In the genomic region with DNA sequence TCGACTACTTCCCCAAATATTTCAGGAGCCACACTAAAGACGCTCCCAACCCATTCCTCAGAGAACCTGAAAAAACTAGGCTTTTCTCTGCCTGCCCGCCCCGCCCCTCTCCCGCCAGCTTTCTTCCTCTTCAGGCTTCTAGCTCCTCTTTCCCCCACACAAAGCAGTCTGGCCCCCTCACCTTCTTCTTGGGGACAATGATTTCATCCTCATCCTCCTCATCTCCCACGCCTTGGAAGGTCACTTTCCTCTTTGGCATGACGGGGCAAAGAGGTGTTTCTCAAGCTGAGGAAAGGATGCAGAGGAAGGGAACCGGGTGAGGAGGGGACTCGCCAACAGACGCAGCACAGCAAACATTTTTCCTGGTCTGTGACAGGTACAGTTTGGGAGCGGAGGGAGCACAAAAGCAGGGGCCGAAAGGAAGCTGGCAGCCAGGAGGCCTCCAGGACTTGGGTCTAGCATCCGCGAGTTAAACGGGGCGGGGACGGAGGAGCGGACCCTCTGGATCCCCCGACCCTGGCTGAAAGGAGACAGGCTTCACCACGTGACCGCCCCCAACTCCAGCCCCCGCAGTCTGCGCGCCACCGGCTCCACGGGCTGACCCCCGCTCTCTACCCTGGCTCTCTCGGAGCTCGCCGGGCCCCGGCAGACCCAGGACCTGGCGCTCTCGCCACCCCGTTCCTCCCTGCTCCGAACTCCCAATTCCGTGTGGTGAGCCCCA, we compare ENCODE assay signal across 1 cellular context.
TF ChIP-seq lines count a peak whose summit lies in the region.

No MANE protein-coding gene starts in this region.

TF ChIP-seq in HepG2, 621 proteins besides CTCF, POLR2A, EP300 and RAD21 (continued from another document and continues in another):
- TF ChIP-seq, protein P1, sequence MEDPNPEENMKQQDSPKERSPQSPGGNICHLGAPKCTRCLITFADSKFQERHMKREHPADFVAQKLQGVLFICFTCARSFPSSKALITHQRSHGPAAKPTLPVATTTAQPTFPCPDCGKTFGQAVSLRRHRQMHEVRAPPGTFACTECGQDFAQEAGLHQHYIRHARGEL (CRISPR knock-in tag; IDR thresholded peaks at IDR 0.05): no peak
- TF ChIP-seq ZNF121 (CRISPR knock-in tag; IDR thresholded peaks at IDR 0.05): no peak
- 0 out of 2 replicates have a peak, but pooled peaks have one; percentile 5 for TF ChIP-seq ZNF776 (CRISPR knock-in tag; IDR thresholded peaks at IDR 0.05)
- no peak for TF ChIP-seq CBX5 (CRISPR knock-in tag; IDR thresholded peaks at IDR 0.05; ENCODE audit: borderline replicate concordance)
- TF ChIP-seq STAT5B (CRISPR knock-in tag; IDR thresholded peaks at IDR 0.05): peak; percentile 28; the same call in 1 of the 2 replicates
- TF ChIP-seq, protein P2, sequence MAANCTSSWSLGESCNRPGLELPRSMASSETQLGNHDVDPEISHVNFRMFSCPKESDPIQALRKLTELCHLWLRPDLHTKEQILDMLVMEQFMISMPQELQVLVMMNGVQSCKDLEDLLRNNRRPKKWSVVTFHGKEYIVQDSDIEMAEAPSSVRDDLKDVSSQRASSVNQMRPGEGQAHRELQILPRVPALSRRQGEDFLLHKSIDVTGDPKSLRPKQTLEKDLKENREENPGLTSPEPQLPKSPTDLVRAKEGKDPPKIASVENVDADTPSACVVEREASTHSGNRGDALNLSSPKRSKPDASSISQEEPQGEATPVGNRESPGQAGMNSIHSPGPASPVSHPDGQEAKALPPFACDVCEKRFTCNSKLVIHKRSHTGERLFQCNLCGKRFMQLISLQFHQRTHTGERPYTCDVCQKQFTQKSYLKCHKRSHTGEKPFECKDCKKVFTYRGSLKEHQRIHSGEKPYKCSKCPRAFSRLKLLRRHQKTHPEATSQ (CRISPR knock-in tag; IDR thresholded peaks at IDR 0.05; ENCODE audit: borderline replicate concordance): 0 out of 2 replicates have a peak, but pooled peaks have one; percentile 77
- TF ChIP-seq ZNF547 (CRISPR knock-in tag; IDR thresholded peaks at IDR 0.05): no peak
- no peak for TF ChIP-seq IRF2 (CRISPR knock-in tag; IDR thresholded peaks at IDR 0.05)
- TF ChIP-seq, protein P3, sequence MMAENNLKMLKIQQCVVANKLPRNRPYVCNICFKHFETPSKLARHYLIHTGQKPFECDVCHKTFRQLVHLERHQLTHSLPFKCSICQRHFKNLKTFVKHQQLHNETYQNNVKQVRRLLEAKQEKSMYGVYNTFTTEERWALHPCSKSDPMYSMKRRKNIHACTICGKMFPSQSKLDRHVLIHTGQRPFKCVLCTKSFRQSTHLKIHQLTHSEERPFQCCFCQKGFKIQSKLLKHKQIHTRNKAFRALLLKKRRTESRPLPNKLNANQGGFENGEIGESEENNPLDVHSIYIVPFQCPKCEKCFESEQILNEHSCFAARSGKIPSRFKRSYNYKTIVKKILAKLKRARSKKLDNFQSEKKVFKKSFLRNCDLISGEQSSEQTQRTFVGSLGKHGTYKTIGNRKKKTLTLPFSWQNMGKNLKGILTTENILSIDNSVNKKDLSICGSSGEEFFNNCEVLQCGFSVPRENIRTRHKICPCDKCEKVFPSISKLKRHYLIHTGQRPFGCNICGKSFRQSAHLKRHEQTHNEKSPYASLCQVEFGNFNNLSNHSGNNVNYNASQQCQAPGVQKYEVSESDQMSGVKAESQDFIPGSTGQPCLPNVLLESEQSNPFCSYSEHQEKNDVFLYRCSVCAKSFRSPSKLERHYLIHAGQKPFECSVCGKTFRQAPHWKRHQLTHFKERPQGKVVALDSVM (CRISPR knock-in tag; IDR thresholded peaks at IDR 0.05): no peak; the same call in 1 of the 2 replicates
- no peak for TF ChIP-seq MTF2 (CRISPR knock-in tag; IDR thresholded peaks at IDR 0.05; ENCODE audit: borderline replicate concordance)
- TF ChIP-seq SMYD3 (CRISPR knock-in tag; IDR thresholded peaks at IDR 0.05): 0 out of 2 replicates have a peak, but pooled peaks have one; percentile 48
- TF ChIP-seq, protein P4, sequence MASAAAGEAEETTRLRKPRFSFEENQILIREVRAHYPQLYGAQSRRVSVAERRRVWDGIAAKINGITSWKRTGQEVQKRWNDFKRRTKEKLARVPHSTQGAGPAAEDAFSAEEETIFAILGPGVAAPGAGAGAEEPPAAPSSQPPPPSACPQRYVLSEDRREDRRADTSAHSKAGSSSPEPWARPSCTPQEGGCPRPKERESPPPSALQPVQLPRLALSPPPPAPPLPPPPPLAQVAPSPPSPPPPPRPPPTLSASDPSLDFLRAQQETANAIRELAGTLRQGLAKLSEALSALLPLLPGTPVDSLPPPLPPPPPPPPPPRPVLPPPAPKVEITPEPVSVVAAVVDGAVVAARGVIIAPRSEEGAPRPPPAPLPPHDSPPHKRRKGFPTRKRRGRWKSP (CRISPR knock-in tag; IDR thresholded peaks at IDR 0.05): no peak
- no peak for TF ChIP-seq CENPX (CRISPR knock-in tag; IDR thresholded peaks at IDR 0.05)
- no peak for TF ChIP-seq SRF (IDR thresholded peaks at IDR 0.05; ENCODE audit: low read depth, low read length)
- TF ChIP-seq, protein P5, sequence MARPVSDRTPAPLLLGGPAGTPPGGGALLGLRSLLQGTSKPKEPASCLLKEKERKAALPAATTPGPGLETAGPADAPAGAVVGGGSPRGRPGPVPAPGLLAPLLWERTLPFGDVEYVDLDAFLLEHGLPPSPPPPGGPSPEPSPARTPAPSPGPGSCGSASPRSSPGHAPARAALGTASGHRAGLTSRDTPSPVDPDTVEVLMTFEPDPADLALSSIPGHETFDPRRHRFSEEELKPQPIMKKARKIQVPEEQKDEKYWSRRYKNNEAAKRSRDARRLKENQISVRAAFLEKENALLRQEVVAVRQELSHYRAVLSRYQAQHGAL (CRISPR knock-in tag; IDR thresholded peaks at IDR 0.05; ENCODE audit: not compliant biosample characterization): no peak
- no peak for TF ChIP-seq TCF7L2 (IDR thresholded peaks at IDR 0.05; ENCODE audit: low read depth, low read length)
- no peak for TF ChIP-seq MIXL1 (CRISPR knock-in tag; IDR thresholded peaks at IDR 0.05)
- no peak for TF ChIP-seq ZNF10 (CRISPR knock-in tag; IDR thresholded peaks at IDR 0.05; ENCODE audit: borderline replicate concordance, low read depth)
- no peak for TF ChIP-seq MIER3 (CRISPR knock-in tag; IDR thresholded peaks at IDR 0.05; ENCODE audit: borderline replicate concordance)
- 0 out of 2 replicates have a peak, but pooled peaks have one; percentile 33 for TF ChIP-seq ZBTB7A (CRISPR knock-in tag; IDR thresholded peaks at IDR 0.05)
- no peak for TF ChIP-seq RBM39 (IDR thresholded peaks at IDR 0.05; ENCODE audit: low read depth, low read length, poor library complexity, severe bottlenecking)
- TF ChIP-seq AGO2 (optimal IDR thresholded peaks at IDR 0.05; ENCODE audit: low read depth, low read length): peak; percentile 98
- TF ChIP-seq ZNF616 (CRISPR knock-in tag; IDR thresholded peaks at IDR 0.05; ENCODE audit: low read depth): 0 out of 2 replicates have a peak, but pooled peaks have one; percentile 67
- TF ChIP-seq ETV5 (CRISPR knock-in tag; IDR thresholded peaks at IDR 0.05; ENCODE audit: borderline replicate concordance): no peak
- TF ChIP-seq ZFX (CRISPR knock-in tag; IDR thresholded peaks at IDR 0.05; ENCODE audit: low read depth): no peak
- TF ChIP-seq ZNF232 (CRISPR knock-in tag; IDR thresholded peaks at IDR 0.05; ENCODE audit: borderline replicate concordance): no peak
- no peak for TF ChIP-seq SIX1 (CRISPR knock-in tag; IDR thresholded peaks at IDR 0.05; ENCODE audit: borderline replicate concordance)
- TF ChIP-seq ZNF101 (CRISPR knock-in tag; IDR thresholded peaks at IDR 0.05; ENCODE audit: borderline replicate concordance, low read depth): no peak
- TF ChIP-seq, protein P6, sequence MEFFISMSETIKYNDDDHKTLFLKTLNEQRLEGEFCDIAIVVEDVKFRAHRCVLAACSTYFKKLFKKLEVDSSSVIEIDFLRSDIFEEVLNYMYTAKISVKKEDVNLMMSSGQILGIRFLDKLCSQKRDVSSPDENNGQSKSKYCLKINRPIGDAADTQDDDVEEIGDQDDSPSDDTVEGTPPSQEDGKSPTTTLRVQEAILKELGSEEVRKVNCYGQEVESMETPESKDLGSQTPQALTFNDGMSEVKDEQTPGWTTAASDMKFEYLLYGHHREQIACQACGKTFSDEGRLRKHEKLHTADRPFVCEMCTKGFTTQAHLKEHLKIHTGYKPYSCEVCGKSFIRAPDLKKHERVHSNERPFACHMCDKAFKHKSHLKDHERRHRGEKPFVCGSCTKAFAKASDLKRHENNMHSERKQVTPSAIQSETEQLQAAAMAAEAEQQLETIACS (CRISPR knock-in tag; IDR thresholded peaks at IDR 0.05): no peak
- TF ChIP-seq ZNF468 (CRISPR knock-in tag; IDR thresholded peaks at IDR 0.05): peak; percentile 51; the same call in 1 of the 2 replicates
- TF ChIP-seq, protein P7, sequence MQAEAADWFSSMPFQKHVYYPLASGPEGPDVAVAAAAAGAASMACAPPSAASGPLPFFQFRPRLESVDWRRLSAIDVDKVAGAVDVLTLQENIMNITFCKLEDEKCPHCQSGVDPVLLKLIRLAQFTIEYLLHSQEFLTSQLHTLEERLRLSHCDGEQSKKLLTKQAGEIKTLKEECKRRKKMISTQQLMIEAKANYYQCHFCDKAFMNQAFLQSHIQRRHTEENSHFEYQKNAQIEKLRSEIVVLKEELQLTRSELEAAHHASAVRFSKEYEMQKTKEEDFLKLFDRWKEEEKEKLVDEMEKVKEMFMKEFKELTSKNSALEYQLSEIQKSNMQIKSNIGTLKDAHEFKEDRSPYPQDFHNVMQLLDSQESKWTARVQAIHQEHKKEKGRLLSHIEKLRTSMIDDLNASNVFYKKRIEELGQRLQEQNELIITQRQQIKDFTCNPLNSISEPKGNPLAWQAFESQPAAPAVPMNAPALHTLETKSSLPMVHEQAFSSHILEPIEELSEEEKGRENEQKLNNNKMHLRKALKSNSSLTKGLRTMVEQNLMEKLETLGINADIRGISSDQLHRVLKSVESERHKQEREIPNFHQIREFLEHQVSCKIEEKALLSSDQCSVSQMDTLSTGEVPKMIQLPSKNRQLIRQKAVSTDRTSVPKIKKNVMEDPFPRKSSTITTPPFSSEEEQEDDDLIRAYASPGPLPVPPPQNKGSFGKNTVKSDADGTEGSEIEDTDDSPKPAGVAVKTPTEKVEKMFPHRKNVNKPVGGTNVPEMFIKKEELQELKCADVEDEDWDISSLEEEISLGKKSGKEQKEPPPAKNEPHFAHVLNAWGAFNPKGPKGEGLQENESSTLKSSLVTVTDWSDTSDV (CRISPR knock-in tag; IDR thresholded peaks at IDR 0.05): peak; percentile 34; the same call in 1 of the 2 replicates
- no peak for TF ChIP-seq ZNF552 (CRISPR knock-in tag; IDR thresholded peaks at IDR 0.05; ENCODE audit: borderline replicate concordance)
- TF ChIP-seq, protein P8, sequence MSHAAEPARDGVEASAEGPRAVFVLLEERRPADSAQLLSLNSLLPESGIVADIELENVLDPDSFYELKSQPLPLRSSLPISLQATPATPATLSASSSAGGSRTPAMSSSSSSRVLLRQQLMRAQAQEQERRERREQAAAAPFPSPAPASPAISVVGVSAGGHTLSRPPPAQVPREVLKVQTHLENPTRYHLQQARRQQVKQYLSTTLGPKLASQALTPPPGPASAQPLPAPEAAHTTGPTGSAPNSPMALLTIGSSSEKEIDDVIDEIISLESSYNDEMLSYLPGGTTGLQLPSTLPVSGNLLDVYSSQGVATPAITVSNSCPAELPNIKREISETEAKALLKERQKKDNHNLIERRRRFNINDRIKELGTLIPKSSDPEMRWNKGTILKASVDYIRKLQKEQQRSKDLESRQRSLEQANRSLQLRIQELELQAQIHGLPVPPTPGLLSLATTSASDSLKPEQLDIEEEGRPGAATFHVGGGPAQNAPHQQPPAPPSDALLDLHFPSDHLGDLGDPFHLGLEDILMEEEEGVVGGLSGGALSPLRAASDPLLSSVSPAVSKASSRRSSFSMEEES (CRISPR knock-in tag; IDR thresholded peaks at IDR 0.05): no peak
- no peak for TF ChIP-seq TBP (CRISPR knock-in tag; IDR thresholded peaks at IDR 0.05)
- no peak for TF ChIP-seq ZNF660 (CRISPR knock-in tag; IDR thresholded peaks at IDR 0.05; ENCODE audit: borderline replicate concordance, low read depth)
- TF ChIP-seq ZNF33A (CRISPR knock-in tag; IDR thresholded peaks at IDR 0.05; ENCODE audit: borderline replicate concordance): no peak
- TF ChIP-seq MAZ (IDR thresholded peaks at IDR 0.05; ENCODE audit: borderline replicate concordance, low read depth, low read length): no peak
- TF ChIP-seq MAZ (CRISPR knock-in tag; IDR thresholded peaks at IDR 0.05; ENCODE audit: low read depth): no peak
- TF ChIP-seq, protein P9, sequence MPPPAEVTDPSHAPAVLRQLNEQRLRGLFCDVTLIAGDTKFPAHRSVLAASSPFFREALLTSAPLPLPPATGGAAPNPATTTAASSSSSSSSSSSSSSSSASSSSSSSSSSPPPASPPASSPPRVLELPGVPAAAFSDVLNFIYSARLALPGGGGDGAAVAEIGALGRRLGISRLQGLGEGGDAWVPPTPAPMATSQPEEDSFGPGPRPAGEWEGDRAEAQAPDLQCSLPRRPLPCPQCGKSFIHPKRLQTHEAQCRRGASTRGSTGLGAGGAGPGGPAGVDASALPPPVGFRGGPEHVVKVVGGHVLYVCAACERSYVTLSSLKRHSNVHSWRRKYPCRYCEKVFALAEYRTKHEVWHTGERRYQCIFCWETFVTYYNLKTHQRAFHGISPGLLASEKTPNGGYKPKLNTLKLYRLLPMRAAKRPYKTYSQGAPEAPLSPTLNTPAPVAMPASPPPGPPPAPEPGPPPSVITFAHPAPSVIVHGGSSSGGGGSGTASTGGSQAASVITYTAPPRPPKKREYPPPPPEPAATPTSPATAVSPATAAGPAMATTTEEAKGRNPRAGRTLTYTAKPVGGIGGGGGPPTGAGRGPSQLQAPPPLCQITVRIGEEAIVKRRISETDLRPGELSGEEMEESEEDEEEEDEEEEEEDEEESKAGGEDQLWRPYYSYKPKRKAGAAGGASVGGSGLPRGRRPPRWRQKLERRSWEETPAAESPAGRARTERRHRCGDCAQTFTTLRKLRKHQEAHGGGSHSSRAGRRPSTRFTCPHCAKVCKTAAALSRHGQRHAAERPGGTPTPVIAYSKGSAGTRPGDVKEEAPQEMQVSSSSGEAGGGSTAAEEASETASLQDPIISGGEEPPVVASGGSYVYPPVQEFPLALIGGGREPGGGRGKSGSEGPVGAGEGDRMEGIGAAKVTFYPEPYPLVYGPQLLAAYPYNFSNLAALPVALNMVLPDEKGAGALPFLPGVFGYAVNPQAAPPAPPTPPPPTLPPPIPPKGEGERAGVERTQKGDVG (CRISPR knock-in tag; IDR thresholded peaks at IDR 0.05; ENCODE audit: borderline replicate concordance): no peak
- peak; percentile 92 for TF ChIP-seq ZNF501 (CRISPR knock-in tag; IDR thresholded peaks at IDR 0.05)
- TF ChIP-seq DNMT1 (CRISPR knock-in tag; IDR thresholded peaks at IDR 0.05): no peak
- TF ChIP-seq IKZF4 (CRISPR knock-in tag; IDR thresholded peaks at IDR 0.05; ENCODE audit: borderline replicate concordance, low read depth, not compliant biosample characterization): no peak
- no peak for TF ChIP-seq ZNF629 (CRISPR knock-in tag; conservative IDR thresholded peaks at IDR 0.05)
- TF ChIP-seq, protein P10, sequence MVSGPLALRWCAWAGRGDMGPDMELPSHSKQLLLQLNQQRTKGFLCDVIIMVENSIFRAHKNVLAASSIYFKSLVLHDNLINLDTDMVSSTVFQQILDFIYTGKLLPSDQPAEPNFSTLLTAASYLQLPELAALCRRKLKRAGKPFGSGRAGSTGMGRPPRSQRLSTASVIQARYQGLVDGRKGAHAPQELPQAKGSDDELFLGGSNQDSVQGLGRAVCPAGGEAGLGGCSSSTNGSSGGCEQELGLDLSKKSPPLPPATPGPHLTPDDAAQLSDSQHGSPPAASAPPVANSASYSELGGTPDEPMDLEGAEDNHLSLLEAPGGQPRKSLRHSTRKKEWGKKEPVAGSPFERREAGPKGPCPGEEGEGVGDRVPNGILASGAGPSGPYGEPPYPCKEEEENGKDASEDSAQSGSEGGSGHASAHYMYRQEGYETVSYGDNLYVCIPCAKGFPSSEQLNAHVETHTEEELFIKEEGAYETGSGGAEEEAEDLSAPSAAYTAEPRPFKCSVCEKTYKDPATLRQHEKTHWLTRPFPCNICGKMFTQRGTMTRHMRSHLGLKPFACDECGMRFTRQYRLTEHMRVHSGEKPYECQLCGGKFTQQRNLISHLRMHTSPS (CRISPR knock-in tag; IDR thresholded peaks at IDR 0.05; ENCODE audit: low read depth): peak; percentile 30; the same call in 1 of the 2 replicates
